ENCODE assay signal across 10 cellular contexts in the genomic region with DNA sequence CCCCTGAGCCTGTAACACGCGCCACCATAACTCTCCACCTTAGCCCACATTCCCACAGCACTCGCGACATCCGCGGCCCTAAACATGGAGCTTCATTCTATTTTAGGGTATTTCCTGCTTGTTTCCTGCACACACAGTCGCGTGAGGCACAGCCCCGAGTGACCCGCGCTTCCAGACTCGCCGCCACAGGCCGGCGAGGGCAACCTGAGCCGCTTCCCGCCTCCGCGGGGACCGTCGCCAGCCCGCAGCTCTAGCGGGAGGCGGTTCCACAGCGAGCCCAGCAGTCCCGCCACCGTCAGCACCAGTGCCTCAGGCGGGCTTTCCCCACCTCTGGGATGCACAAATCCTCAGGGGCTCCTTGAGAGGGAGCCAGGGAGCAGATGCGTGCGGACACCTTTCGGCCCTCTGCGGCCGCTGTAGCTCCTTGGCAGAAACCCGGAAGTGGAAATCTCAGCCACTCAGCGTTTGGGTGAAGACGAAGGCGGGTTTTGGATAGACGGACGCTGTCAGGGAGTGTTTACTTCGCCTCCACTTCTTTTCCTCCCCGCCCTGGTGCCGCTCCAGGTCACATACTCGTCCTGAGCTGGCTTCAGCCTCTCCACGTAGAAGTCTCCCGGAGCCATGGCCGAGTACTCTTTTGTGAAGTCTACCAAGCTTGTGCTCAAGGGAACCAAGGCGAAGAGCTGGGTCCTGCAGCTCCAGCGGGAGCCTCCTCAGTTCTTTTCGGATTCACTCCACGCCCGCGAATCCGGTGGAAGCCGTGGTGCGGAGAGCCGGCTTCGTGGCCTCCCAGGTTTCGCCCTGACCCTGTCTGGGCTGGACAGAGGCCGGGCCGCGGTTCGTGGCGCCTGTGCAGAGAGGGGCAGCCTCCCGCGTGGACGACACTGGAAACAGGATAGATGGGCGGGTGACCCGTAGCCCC.
A peak's percentile ranks its signal among the peaks of the same experiment; 100 is the strongest.
DNase-seq lines count a peak whose midpoint lies in the region; ATAC-seq, FAIRE-seq and TF ChIP-seq lines count a peak whose summit lies in the region.
"Had no signal": no experiment of that assay in that cellular context is flagged by ENCODE, and none has a peak within 500 bp of the region (broad histone marks: within the 10 kb centered on the region; RNA-seq: fewer than 3 reads in every experiment).

No MANE protein-coding gene starts in this region.

- H3K9ac ChIP-seq in keratinocyte (ENCODE audit: control insufficient read depth, extremely low read depth, insufficient read depth, low read length) = peak overlapping the region; percentile 41

- TF ChIP-seq POLR2A in thyroid gland (IDR thresholded peaks at IDR 0.05) = no peak

- no peaks in the 10 kb centered on the region for H3K9me1 ChIP-seq in keratinocyte (ENCODE audit: control insufficient read depth, extremely low read depth, insufficient read depth, low read length)

- peaks cover 9% of the 10 kb centered on the region for H3K9me3 ChIP-seq in keratinocyte (ENCODE audit: control insufficient read depth, low read depth, low read length)
- H3K9me3 ChIP-seq in thyroid gland = no peaks in the 10 kb centered on the region
- H3K9me3 ChIP-seq: adrenal gland had no signal

- WGBS in thyroid gland, 2 donors = 35 to 45% methylated on average over 47 to 51 of the region's 68 CpGs

- H3K4me3 Mint-ChIP-seq in activated CD8-positive, alpha-beta T cell treated with anti-CD3 and anti-CD28 coated beads for 36 hours = peak overlapping the region; percentile 61
- H3K4me3 Mint-ChIP-seq: natural killer cell had no signal

- peak overlapping the region; percentile 12 for H2AFZ ChIP-seq in keratinocyte (ENCODE audit: control insufficient read depth, low read length)

- no peaks in the 10 kb centered on the region for H3K79me2 ChIP-seq in keratinocyte (ENCODE audit: control insufficient read depth, insufficient read depth, low read length)

- peaks cover 1% of the 10 kb centered on the region for H3K36me3 Mint-ChIP-seq in activated CD8-positive, alpha-beta T cell treated with anti-CD3 and anti-CD28 coated beads for 36 hours (ENCODE audit: low read depth)

- no peak overlapping the region for H3K27ac Mint-ChIP-seq in activated CD8-positive, alpha-beta T cell treated with anti-CD3 and anti-CD28 coated beads for 36 hours
- H3K27ac Mint-ChIP-seq: natural killer cell had no signal

- H3K27me3 ChIP-seq in keratinocyte (ENCODE audit: control insufficient read depth, extremely low read depth, insufficient read depth, low read length) (no peaks in the 10 kb centered on the region), thyroid gland (no peaks in the 10 kb centered on the region)
- H3K27me3 ChIP-seq: adrenal gland had no signal

- H3K4me3 ChIP-seq in keratinocyte (ENCODE audit: control insufficient read depth in 2 of 3, extremely low read depth in 1 of 3, insufficient read depth in 2 of 3, low read depth in 1 of 3, low read length in 3 of 3) (peak overlapping the region in 2 of 3 experiments; percentile 35 to 55), thyroid gland (replicated peaks in 1 of 3) (no peak overlapping the region)

- TF ChIP-seq CTCF in activated CD8-positive, alpha-beta T cell treated with anti-CD3 and anti-CD28 coated beads for 36 hours (IDR thresholded peaks at IDR 0.05) = no peak
- TF ChIP-seq CTCF in keratinocyte (optimal IDR thresholded peaks at IDR 0.05 in 1 of 3, IDR thresholded peaks at IDR 0.05 in 1 of 3, conservative IDR thresholded peaks at IDR 0.05 in 1 of 3; ENCODE audit: extremely low read depth in 1 of 3, insufficient read depth in 2 of 3, low read length in 3 of 3) (peak in 1 of 3 experiments; percentile 17), thyroid gland (IDR thresholded peaks at IDR 0.05) (no peak)

- peak; percentile 73 for DNase-seq in activated effector memory CD4-positive, alpha-beta T cell treated with anti-CD3 and anti-CD28 coated beads, Interleukin-2, amount 50 U/mL, for 16 hours
- DNase-seq in activated effector memory CD4-positive, alpha-beta T cell treated with Interleukin-2 at 50 U/mL for 16 hours = no peak
- peak; percentile 43 for DNase-seq in activated CD8-positive, alpha-beta T cell treated with anti-CD3 and anti-CD28 coated beads for 36 hours
- DNase-seq in keratinocyte (ENCODE audit: low read depth, low spot score) = no peak
- DNase-seq in thyroid gland = peak; percentile 41 to 77
- no peak for DNase-seq in SKM-1 (lab: John Stamatoyannopoulos, UW; ENCODE audit: unreplicated experiment)
- DNase-seq in Kasumi-1 (lab: John Stamatoyannopoulos, UW) = no peak
- DNase-seq: natural killer cell had no signal

- dilution Hi-C loops in keratinocyte (cut with MboI; ENCODE audit: extremely low pct_ligation_motif_present, low sequenced_read_pairs) = no loop called here

- H3K4me2 ChIP-seq in keratinocyte (ENCODE audit: control insufficient read depth, extremely low read depth, insufficient read depth, low read depth, low read length) = no peak overlapping the region

- peaks cover 20% of the 10 kb centered on the region for H3K9me3 Mint-ChIP-seq in activated CD8-positive, alpha-beta T cell treated with anti-CD3 and anti-CD28 coated beads for 36 hours

- FAIRE-seq in keratinocyte (lab: Jason Lieb, UNC) = no peak

- no peaks in the 10 kb centered on the region for H3K4me1 Mint-ChIP-seq in activated CD8-positive, alpha-beta T cell treated with anti-CD3 and anti-CD28 coated beads for 36 hours (ENCODE audit: low read depth)
- H3K4me1 Mint-ChIP-seq: natural killer cell had no signal

- intact Hi-C loops in activated CD8-positive, alpha-beta T cell treated with anti-CD3 and anti-CD28 coated beads for 36 hours (cut with micrococcal nuclease) = no loop called here
- intact Hi-C loops in thyroid gland (cut with DNase I) = no loop called here

- H3K36me3 ChIP-seq in keratinocyte (ENCODE audit: control insufficient read depth in 2 of 2, extremely low read depth in 1 of 2, insufficient read depth in 2 of 2, low read length in 2 of 2) = no peaks in the 10 kb centered on the region
- H3K36me3 ChIP-seq in thyroid gland = no peaks in the 10 kb centered on the region
- H3K36me3 ChIP-seq: adrenal gland had no signal

- peak; percentile 53 for ATAC-seq in activated CD8-positive, alpha-beta T cell treated with anti-CD3 and anti-CD28 coated beads for 36 hours
- ATAC-seq in HG03025 (IDR thresholded peaks at IDR 0.05; ENCODE audit: low FRiP score, unreplicated experiment) = no peak

- H3K4me1 ChIP-seq in keratinocyte (ENCODE audit: control insufficient read depth, extremely low read depth, insufficient read depth, low read length) (no peaks in the 10 kb centered on the region), thyroid gland (no peaks in the 10 kb centered on the region)
- H3K4me1 ChIP-seq: adrenal gland had no signal

- H3K27me3 Mint-ChIP-seq in activated CD8-positive, alpha-beta T cell treated with anti-CD3 and anti-CD28 coated beads for 36 hours = no peaks in the 10 kb centered on the region

- CTCF ChIA-PET in activated CD8-positive, alpha-beta T cell treated with anti-CD3 and anti-CD28 coated beads for 36 hours (lab: Charles Lee) = interaction anchor here (0.9 kb wide), 1 partner anchor 685 kb away, joined by 3 read pairs; no protein-coding TSS in a partner anchor

- H4K20me1 ChIP-seq in keratinocyte (ENCODE audit: control insufficient read depth, extremely low read depth, insufficient read depth, low read length) = no peaks in the 10 kb centered on the region

- no peak overlapping the region for H3K27ac ChIP-seq in keratinocyte (ENCODE audit: control insufficient read depth, insufficient read depth, low read length)
- no peak overlapping the region for H3K27ac ChIP-seq in thyroid gland
- H3K27ac ChIP-seq: adrenal gland had no signal

- POLR2A ChIA-PET in activated CD8-positive, alpha-beta T cell treated with anti-CD3 and anti-CD28 coated beads for 36 hours (lab: Charles Lee) = no interaction called here

Comparison
In these comparisons a context has a peak if more than half of its experiments do, and no peak if none do; other contexts are left out.
1. DNase-seq: peak in activated effector memory CD4-positive, alpha-beta T cell treated with anti-CD3 and anti-CD28 coated beads, Interleukin-2, amount 50 U/mL, for 16 hours (single experiment), activated CD8-positive, alpha-beta T cell treated with anti-CD3 and anti-CD28 coated beads for 36 hours (single experiment) and thyroid gland (2 of 2); none in activated effector memory CD4-positive, alpha-beta T cell treated with Interleukin-2 at 50 U/mL for 16 hours (single experiment), keratinocyte (single experiment), SKM-1 (single experiment) and Kasumi-1 (0 of 2).
2. H3K4me3 ChIP-seq: peak in keratinocyte (2 of 3); none in thyroid gland (0 of 3).